In the genomic region with DNA sequence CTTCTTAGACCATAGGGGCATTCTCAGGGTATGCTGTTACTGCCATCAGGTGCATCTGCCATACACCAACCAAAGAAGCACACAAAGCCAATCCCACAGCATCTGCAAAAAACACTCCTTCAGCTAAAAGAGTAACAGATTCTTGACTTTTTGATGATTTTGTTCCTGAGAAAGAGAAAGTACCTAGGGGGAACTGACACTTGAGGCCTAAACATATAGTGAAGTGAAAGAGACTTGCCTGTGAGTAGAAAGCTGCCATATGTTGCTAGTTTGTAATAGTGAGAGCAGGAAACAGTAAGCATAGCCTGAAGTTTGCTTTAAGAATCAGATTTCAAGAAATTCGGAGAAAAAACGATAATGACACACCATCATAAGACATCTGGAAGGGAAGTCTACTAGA, we compare ENCODE assay signal across 12 cellular contexts.
DNase-seq lines count a peak whose midpoint lies in the region; ATAC-seq lines count a peak whose summit lies in the region.
"Had no signal": no experiment of that assay in that cellular context is flagged by ENCODE, and none has a peak within 500 bp of the region (broad histone marks: within the 10 kb centered on the region; RNA-seq: fewer than 3 reads in every experiment).

No MANE protein-coding gene starts in this region.

- peak overlapping the region; percentile 27 for H3K4me3 Mint-ChIP-seq in dendritic cell treated with granulocyte-macrophage colony-stimulating factor and Interleukin-4, amounts not matched to agents 40 ng/mL and 50 ng/mL, for 4 days

- DNase-seq in H7 (no peak), NCI-H2081 treated with DMSO at 0.1 percent for 48 hours (lab: John Stamatoyannopoulos, UW) (no peak), HT-29 (ENCODE audit: low spot score) (no peak)
- DNase-seq: naive thymus-derived CD4-positive, alpha-beta T cell; NCI-H226; stimulated activated CD4-positive, alpha-beta T cell treated with anti-CD3 and anti-CD28 coated beads, Interleukin-15, amount 100 ng/mL, for 24 hours; testis had no signal

- H3K4me3 ChIP-seq in H7 (ENCODE audit: insufficient read depth, low read depth, low read length) = no peak overlapping the region
- H3K4me3 ChIP-seq: SK-N-MC, testis had no signal

- peaks cover 85% of the 10 kb centered on the region for H3K4me1 Mint-ChIP-seq in dendritic cell treated with granulocyte-macrophage colony-stimulating factor and Interleukin-4, amounts not matched to agents 40 ng/mL and 50 ng/mL, for 4 days (ENCODE audit: low read depth)

- H3K27ac Mint-ChIP-seq in dendritic cell treated with granulocyte-macrophage colony-stimulating factor and Interleukin-4, amounts not matched to agents 40 ng/mL and 50 ng/mL, for 4 days = peak overlapping the region; percentile 86

- peaks cover 11% of the 10 kb centered on the region for H3K36me3 Mint-ChIP-seq in dendritic cell treated with granulocyte-macrophage colony-stimulating factor and Interleukin-4, amounts not matched to agents 40 ng/mL and 50 ng/mL, for 4 days (ENCODE audit: low read depth)

- H3K36me3 ChIP-seq in H7 (replicated peaks; ENCODE audit: control insufficient read depth, insufficient read depth, low read length) = no peaks in the 10 kb centered on the region

- peaks cover 8% of the 10 kb centered on the region for H3K9me3 Mint-ChIP-seq in dendritic cell treated with granulocyte-macrophage colony-stimulating factor and Interleukin-4, amounts not matched to agents 40 ng/mL and 50 ng/mL, for 4 days

- no peaks in the 10 kb centered on the region for H3K27me3 ChIP-seq in H7 (ENCODE audit: control insufficient read depth, insufficient read depth, low read length)
- H3K27me3 ChIP-seq: testis had no signal

- intact Hi-C loops in dendritic cell treated with granulocyte-macrophage colony-stimulating factor and Interleukin-4, amounts not matched to agents 40 ng/mL and 50 ng/mL, for 4 days (cut with micrococcal nuclease) = loop anchor here (1.0 to 5.0 kb wide), 3 partner anchors 15 to 98 kb away; a partner anchor contains a TSS

- H3K27me3 Mint-ChIP-seq in dendritic cell treated with granulocyte-macrophage colony-stimulating factor and Interleukin-4, amounts not matched to agents 40 ng/mL and 50 ng/mL, for 4 days = no peaks in the 10 kb centered on the region

- ATAC-seq in GM18907 (IDR thresholded peaks at IDR 0.05; ENCODE audit: unreplicated experiment) (peak; percentile 99), GM21515 (IDR thresholded peaks at IDR 0.05; ENCODE audit: unreplicated experiment) (peak; percentile 98), HG03108 (IDR thresholded peaks at IDR 0.05; ENCODE audit: unreplicated experiment) (peak; percentile 98)
- ATAC-seq: naive thymus-derived CD4-positive, alpha-beta T cell had no signal
